ENCODE assay signal across 18 cellular contexts in genomic region chr2:28652217-28652616, GRCh38.
DNase-seq lines count a peak whose midpoint lies in the region; ATAC-seq and TF ChIP-seq lines count a peak whose summit lies in the region.
"Had no signal": no experiment of that assay in that cellular context is flagged by ENCODE, and none has a peak within 500 bp of the region (broad histone marks: within the 10 kb centered on the region; RNA-seq: fewer than 3 reads in every experiment).

No MANE protein-coding gene starts in this region.

- H2AFZ ChIP-seq in PC-3 (ENCODE audit: low read length): no peak overlapping the region

- CTCF ChIA-PET in PC-3 (lab: Charles Lee): no interaction called here

- no peak overlapping the region for H3K4me3 ChIP-seq in PC-3 (ENCODE audit: low read length)

- H3F3A ChIP-seq in PC-3 (ENCODE audit: low read length, unreplicated experiment): peaks cover 5% of the 10 kb centered on the region

- no TSS peak for BruUV-seq in PC-3 (replicated peaks; lab: Mats Ljungman, UMichigan)

- DNase-seq in GM03348 (ENCODE audit: low spot score) (peak; percentile 33), PC-3 (peak; percentile 65), dermis blood vessel endothelial cell (peak; percentile 26), kidney tubule cell (ENCODE audit: low spot score) (peak; percentile 72), DMS79 (lab: John Stamatoyannopoulos, UW) (no peak), NCI-H2227 (lab: John Stamatoyannopoulos, UW; ENCODE audit: unreplicated experiment) (no peak), SIG-M5 (lab: John Stamatoyannopoulos, UW) (no peak)
- no peak for DNase-seq in stimulated activated naive CD4-positive, alpha-beta T cell (lab: John Stamatoyannopoulos, UW)
- DNase-seq: activated CD4-positive, alpha-beta T cell treated with anti-CD3 and anti-CD28 coated beads, Interleukin-2, amount 50 U/mL, for 4 hours; activated gamma-delta T cell; GDM1; immature natural killer cell; KG1; NCI-H1694; NCI-H2227 treated with DMSO at 0.1 percent for 48 hours; NCI-H774; stimulated activated naive CD4-positive, alpha-beta T cell treated with Interleukin-2 at 50 U/mL for 16 hours had no signal

- TF ChIP-seq CTCF in PC-3 (conservative IDR thresholded peaks at IDR 0.05; ENCODE audit: low read depth, low read length): no peak

- no peak overlapping the region for H3K9ac ChIP-seq in PC-3 (ENCODE audit: low read length)

- H3K9me3 ChIP-seq in PC-3 (ENCODE audit: low read length): no peaks in the 10 kb centered on the region

- intact Hi-C loops in PC-3 (cut with micrococcal nuclease): no loop called here

- H4K20me1 ChIP-seq in PC-3 (ENCODE audit: low read length): no peaks in the 10 kb centered on the region

- H3K79me2 ChIP-seq in PC-3 (ENCODE audit: low read length): no peaks in the 10 kb centered on the region

- peaks cover 58% of the 10 kb centered on the region for H3K4me1 ChIP-seq in PC-3 (ENCODE audit: insufficient read depth, low read length)

- no peaks in the 10 kb centered on the region for H3K27me3 ChIP-seq in PC-3 (ENCODE audit: low read length)

- H3K36me3 ChIP-seq in PC-3 (ENCODE audit: low read depth, low read length): no peaks in the 10 kb centered on the region

- H3K27ac ChIP-seq in PC-3 (ENCODE audit: low read length): peak overlapping the region; percentile 10; the same call in 1 of the 2 replicates

- POLR2A ChIA-PET in PC-3 (lab: Charles Lee; ENCODE audit: unreplicated experiment): interaction anchor here (0.6 kb wide), 1 partner anchor 36 kb away, joined by 3 read pairs; no protein-coding TSS in a partner anchor

- no peaks in the 10 kb centered on the region for H3K9me2 ChIP-seq in PC-3 (replicated peaks; ENCODE audit: low read length)

- peak overlapping the region; percentile 11; the same call in 1 of the 2 replicates for H3K4me2 ChIP-seq in PC-3 (ENCODE audit: low read length)

- peak; percentile 41 for ATAC-seq in PC-3
- ATAC-seq: WTC11 had no signal

Comparison
In these comparisons a context has a peak if more than half of its experiments do, and no peak if none do; other contexts are left out.
1. DNase-seq: peak in GM03348 (single experiment), PC-3 (single experiment), dermis blood vessel endothelial cell (single experiment) and kidney tubule cell (single experiment); none in DMS79 (single experiment), stimulated activated naive CD4-positive, alpha-beta T cell (0 of 6), NCI-H2227 (single experiment) and SIG-M5 (single experiment).